ENCODE assay signal across 8 cellular contexts in genomic region chr16:2428051-2428786, GRCh38. TPM values are rescaled to one million over a fixed set of nuclear protein-coding genes. Genes with fewer than 3 reads are reported as not detected.
DNase-seq lines count a peak whose midpoint lies in the region; ATAC-seq, FAIRE-seq and TF ChIP-seq lines count a peak whose summit lies in the region.

No MANE protein-coding gene starts in this region.

- intact Hi-C loops in adrenal gland (cut with DNase I) = loop anchor here (5.0 to 10.0 kb wide), 2 partner anchors 77 to 86 kb away; partner anchors contain the start of gene ABCA3 (in 2 of the 2)

- DNase-seq in M059J (ENCODE audit: low read depth) = peak; percentile 27
- DNase-seq in adrenal gland = peak in 5 of 7 donors; percentile 28 to 71 (median 37)
- peak; percentile 27 for DNase-seq in small intestine
- no peak for DNase-seq in AML-193 (lab: John Stamatoyannopoulos, UW)
- no peak for DNase-seq in cerebellar cortex (ENCODE audit: low spot score)

- TF ChIP-seq CTCF in adrenal gland (IDR thresholded peaks at IDR 0.05) = peak in 2 of 6 experiments; percentile 24 to 27

- peaks cover 0 to 35% (median 32%) of the 10 kb centered on the region in 11 experiments; a peak in 18 of 22 replicates for H4K20me1 ChIP-seq in BLaER1 treated with 17β-estradiol and CSF1 and Interleukin-3, amounts not matched to agents 10 nM and 100 nM

- H3K36me3 ChIP-seq in BLaER1 treated with 17β-estradiol and CSF1 and Interleukin-3, amounts not matched to agents 10 nM and 100 nM = peaks cover 13 to 28% (median 24%) of the 10 kb centered on the region in 11 experiments; a peak in 20 of 22 replicates
- H3K36me3 ChIP-seq in adrenal gland (replicated peaks in 1 of 2) = peaks cover 0 to 12% of the 10 kb centered on the region in 2 donors
- peaks cover 29% of the 10 kb centered on the region for H3K36me3 ChIP-seq in iPS-20b (ENCODE audit: insufficient read depth, low read depth, low read length)
- no peaks in the 10 kb centered on the region for H3K36me3 ChIP-seq in small intestine (ENCODE audit: control insufficient read depth in 2 of 2, insufficient read depth in 2 of 2, low read length in 2 of 2)

- H3K4me3 ChIP-seq in BLaER1 treated with 17β-estradiol and CSF1 and Interleukin-3, amounts not matched to agents 10 nM and 100 nM = peak overlapping the region; percentile 77 to 96 (median 92)
- peak overlapping the region in 2 of 4 donors; percentile 77 to 85 for H3K4me3 ChIP-seq in adrenal gland
- H3K4me3 ChIP-seq in iPS-20b (ENCODE audit: low read length) = peak overlapping the region; percentile 68
- peak overlapping the region; percentile 46 to 88 for H3K4me3 ChIP-seq in small intestine (ENCODE audit: low read depth in 1 of 2, low read length in 2 of 2)

- peaks cover 13 to 48% (median 45%) of the 10 kb centered on the region in 10 experiments for H3K4me1 ChIP-seq in BLaER1 treated with 17β-estradiol and CSF1 and Interleukin-3, amounts not matched to agents 10 nM and 100 nM
- H3K4me1 ChIP-seq in adrenal gland (replicated peaks in 1 of 2) (peaks cover 0 to 10% of the 10 kb centered on the region in 2 donors), iPS-20b (ENCODE audit: insufficient read depth, low read length) (peaks cover 8% of the 10 kb centered on the region; the same call in 1 of the 2 replicates), small intestine (ENCODE audit: control insufficient read depth in 2 of 2, insufficient read depth in 1 of 2, low read depth in 1 of 2, low read length in 1 of 2) (peaks cover 0 to 4% of the 10 kb centered on the region in 2 donors)

- FAIRE-seq in small intestine (lab: Jason Lieb, UNC) = no peak

- peak overlapping the region in 10 of 11 experiments; percentile 47 to 92 (median 84); a peak in 20 of 22 replicates for H3K27ac ChIP-seq in BLaER1 treated with 17β-estradiol and CSF1 and Interleukin-3, amounts not matched to agents 10 nM and 100 nM
- H3K27ac ChIP-seq in adrenal gland (peak overlapping the region in 3 of 5 donors; percentile 4 to 76 (median 70)), iPS-20b (ENCODE audit: low read length) (peak overlapping the region; percentile 32), small intestine (ENCODE audit: low read depth in 1 of 2, low read length in 1 of 2) (peak overlapping the region in 1 of 2 donors; percentile 18)

- H3K9me3 ChIP-seq in BLaER1 treated with 17β-estradiol and CSF1 and Interleukin-3, amounts not matched to agents 10 nM and 100 nM (replicated peaks in 1 of 11) = no peaks in the 10 kb centered on the region
- no peaks in the 10 kb centered on the region for H3K9me3 ChIP-seq in adrenal gland (replicated peaks in 1 of 3)
- H3K9me3 ChIP-seq in iPS-20b (ENCODE audit: insufficient read depth, low read depth, low read length) = no peaks in the 10 kb centered on the region
- H3K9me3 ChIP-seq in small intestine (ENCODE audit: control insufficient read depth, low read depth) = no peaks in the 10 kb centered on the region

- ATAC-seq in GM19023 (IDR thresholded peaks at IDR 0.05; ENCODE audit: unreplicated experiment) = peak; percentile 13

- no peaks in the 10 kb centered on the region for H3K27me3 ChIP-seq in BLaER1 treated with 17β-estradiol and CSF1 and Interleukin-3, amounts not matched to agents 10 nM and 100 nM
- H3K27me3 ChIP-seq in adrenal gland (no peaks in the 10 kb centered on the region), iPS-20b (ENCODE audit: insufficient read depth, low read length) (peaks cover 11% of the 10 kb centered on the region), small intestine (ENCODE audit: control insufficient read depth in 2 of 2, insufficient read depth in 2 of 2, low read length in 2 of 2) (no peaks in the 10 kb centered on the region)

- WGBS in adrenal gland, 4 donors = 33 to 72% (median 44%) methylated on average over 7 to 28 of the region's 28 CpGs
- 19 to 29% (median 24%) methylated on average over 28 of the region's 28 CpGs for WGBS in small intestine, 3 donors

- TF ChIP-seq POLR2A in adrenal gland (IDR thresholded peaks at IDR 0.05) = no peak

- peak overlapping the region; percentile 70 to 96 (median 92); a peak in 21 of 22 replicates for H3K9ac ChIP-seq in BLaER1 treated with 17β-estradiol and CSF1 and Interleukin-3, amounts not matched to agents 10 nM and 100 nM
- peak overlapping the region; percentile 75 for H3K9ac ChIP-seq in iPS-20b (ENCODE audit: low read depth, low read length)

- peak overlapping the region; percentile 79 to 98 (median 94) for H3K4me2 ChIP-seq in BLaER1 treated with 17β-estradiol and CSF1 and Interleukin-3, amounts not matched to agents 10 nM and 100 nM

RNA-seq across cellular contexts. Expression of gene CCNF, which starts 1.0 kb away (rescaled TPM):
- 34.3 and 53.2 TPM in 2 replicates for total RNA-seq in M059J (2014; rRNA removed; shearing (Covaris generic))
- total RNA-seq in adrenal gland = 1 to 10 TPM; 1.6 to 3.4 (median 2.4) TPM
- polyA plus RNA-seq in adrenal gland (1 to 10 TPM in 1 of 3 donors, under 1 TPM in 2; 0.71 to 2.2 (median 0.84) TPM), small intestine (10 to 100 TPM in 1 of 3 donors, 1 to 10 TPM in 1, under 1 TPM in 1; 0.89 to 12.4 (median 1.1) TPM)

RNA-seq across cellular contexts. Expression of gene TEDC2, which starts 31.7 kb away (rescaled TPM):
- total RNA-seq in M059J (2014; rRNA removed; shearing (Covaris generic)) = 22.6 and 22.8 TPM in 2 replicates
- total RNA-seq in adrenal gland = 1 to 10 TPM in 6 of 8 donors, under 1 TPM in 2; 0.53 to 8.2 (median 1.6) TPM
- polyA plus RNA-seq in adrenal gland (1 to 10 TPM in 1 of 3 donors, under 1 TPM in 2; 0.33 to 2.5 (median 0.98) TPM), small intestine (1 to 10 TPM in 2 of 3 donors, under 1 TPM in 1; 0.67 to 7.7 (median 1.1) TPM)

RNA-seq across cellular contexts. Expression of gene NTN3, which starts 42.9 kb away (rescaled TPM):
- total RNA-seq in M059J (2014; rRNA removed; shearing (Covaris generic)) = 0.44 TPM in 1 of 2 replicates, not detected in the other
- 1 to 10 TPM in 2 of 8 donors, under 1 TPM in 5, not detected in 1; 0.16 to 1.5 (median 0.32) TPM for total RNA-seq in adrenal gland
- polyA plus RNA-seq in adrenal gland (under 1 TPM in 1 of 3 donors, not detected in 2; 0.88 TPM), small intestine (under 1 TPM in 1 of 3 donors, not detected in 2; 0.04 TPM)

RNA-seq across cellular contexts. Expression of gene TBC1D24, which starts 46.7 kb away (rescaled TPM):
- 14.8 and 19.2 TPM in 2 replicates for total RNA-seq in M059J (2014; rRNA removed; shearing (Covaris generic))
- total RNA-seq in adrenal gland = 10 to 100 TPM; 12.7 to 18.5 (median 14.7) TPM
- 10 to 100 TPM in 1 of 3 donors, 1 to 10 TPM in 2; 3.9 to 13.8 (median 4.7) TPM for polyA plus RNA-seq in adrenal gland
- polyA plus RNA-seq in small intestine = 1 to 10 TPM in 2 of 3 donors, under 1 TPM in 1; 0.81 to 4.8 (median 1.6) TPM

Comparison
In these comparisons a context has a peak if more than half of its experiments do, and no peak if none do; other contexts are left out.
1. DNase-seq: peak in M059J (single experiment), adrenal gland (5 of 7) and small intestine (single experiment); none in AML-193 (0 of 2) and cerebellar cortex (single experiment).